In the genomic region with DNA sequence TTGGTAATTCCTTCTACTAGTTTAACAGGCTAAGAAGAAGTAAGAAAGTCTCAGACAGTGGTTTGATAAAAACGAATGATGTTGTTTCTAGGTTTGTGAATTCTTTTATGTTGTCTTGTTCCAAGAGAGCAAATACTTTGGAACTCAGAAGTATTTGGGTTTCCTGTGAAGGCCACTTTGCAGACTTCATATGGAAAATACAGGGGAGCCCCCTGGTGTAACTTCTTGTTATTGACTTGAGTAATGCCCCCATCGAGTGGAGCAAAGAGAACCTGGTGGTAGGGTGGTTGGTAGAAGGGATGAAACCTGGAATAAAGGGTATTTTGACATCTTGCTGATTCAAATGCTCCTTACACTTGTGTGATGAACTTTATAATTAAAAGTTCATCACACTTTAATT, we compare ENCODE assay signal across 19 cellular contexts. TPM values are rescaled to one million over a fixed set of nuclear protein-coding genes. Genes with fewer than 3 reads are reported as not detected.
A peak's percentile ranks its signal among the peaks of the same experiment; 100 is the strongest.
DNase-seq lines count a peak whose midpoint lies in the region; ATAC-seq and TF ChIP-seq lines count a peak whose summit lies in the region.
"Had no signal": no experiment of that assay in that cellular context is flagged by ENCODE, and none has a peak within 500 bp of the region (broad histone marks: within the 10 kb centered on the region; RNA-seq: fewer than 3 reads in every experiment).

No MANE protein-coding gene starts in this region.

- peaks cover 15% of the 10 kb centered on the region for H3K9me3 Mint-ChIP-seq in activated CD4-positive, alpha-beta memory T cell treated with anti-CD3 and anti-CD28 coated beads, Interleukin-2, amount 10 ng/mL, durations not matched to agents 7 days and 5 days

- POLR2A ChIA-PET in activated CD4-positive, alpha-beta memory T cell treated with anti-CD3 and anti-CD28 coated beads, Interleukin-2, amount 10 ng/mL, durations not matched to agents 7 days and 5 days (lab: Charles Lee), result no interaction called here

- DNase-seq in DMS53 (lab: John Stamatoyannopoulos, UW), result peak; percentile 20
- DNase-seq in DMS53 treated with DMSO at 0.1 percent for 48 hours (lab: John Stamatoyannopoulos, UW; ENCODE audit: unreplicated experiment), result no peak
- DNase-seq in M059J (ENCODE audit: low read depth), result peak; percentile 29
- peak; percentile 63 for DNase-seq in iPS-NIHi7 (ENCODE audit: extremely low spot score)
- no peak for DNase-seq in activated CD4-positive, alpha-beta memory T cell treated with anti-CD3 and anti-CD28 coated beads, Interleukin-2, amount 10 ng/mL, durations not matched to agents 7 days and 5 days
- DNase-seq in GF-D8 (lab: John Stamatoyannopoulos, UW), result no peak
- DNase-seq: activated CD4-positive, alpha-beta T cell treated with anti-CD3 and anti-CD28 coated beads, Interleukin-2, amount 10 ng/mL, durations not matched to agents 24 days and 14 days; foreskin fibroblast; islet precursor cell; NCI-H1436; stimulated activated CD4-positive, alpha-beta T cell treated with anti-CD3 and anti-CD28 coated beads, Interleukin-1b, Interleukin-23, amount 100 ng/mL, for 48 hours; T-helper 1 cell; upper lobe of left lung had no signal

- H3K36me3 Mint-ChIP-seq in activated CD4-positive, alpha-beta memory T cell treated with anti-CD3 and anti-CD28 coated beads, Interleukin-2, amount 10 ng/mL, durations not matched to agents 7 days and 5 days (ENCODE audit: low read depth), result no peaks in the 10 kb centered on the region

- H3K4me1 Mint-ChIP-seq in activated CD4-positive, alpha-beta memory T cell treated with anti-CD3 and anti-CD28 coated beads, Interleukin-2, amount 10 ng/mL, durations not matched to agents 7 days and 5 days, result no peaks in the 10 kb centered on the region
- H3K4me1 Mint-ChIP-seq: activated CD4-positive, alpha-beta T cell treated with anti-CD3 and anti-CD28 coated beads, Interleukin-2, amount 10 ng/mL, durations not matched to agents 24 days and 14 days had no signal

- no peak overlapping the region for H3K27ac Mint-ChIP-seq in activated CD4-positive, alpha-beta memory T cell treated with anti-CD3 and anti-CD28 coated beads, Interleukin-2, amount 10 ng/mL, durations not matched to agents 7 days and 5 days
- H3K27ac Mint-ChIP-seq: activated CD4-positive, alpha-beta T cell treated with anti-CD3 and anti-CD28 coated beads, Interleukin-2, amount 10 ng/mL, durations not matched to agents 24 days and 14 days; progenitor cell of endocrine pancreas had no signal

- no peak overlapping the region; the same call in 1 of the 2 replicates for H3K27ac ChIP-seq in VCaP
- H3K27ac ChIP-seq: HL-60, upper lobe of left lung had no signal

- H3K27me3 Mint-ChIP-seq in activated CD4-positive, alpha-beta memory T cell treated with anti-CD3 and anti-CD28 coated beads, Interleukin-2, amount 10 ng/mL, durations not matched to agents 7 days and 5 days, result no peaks in the 10 kb centered on the region
- H3K27me3 Mint-ChIP-seq: activated CD4-positive, alpha-beta T cell treated with anti-CD3 and anti-CD28 coated beads, Interleukin-2, amount 10 ng/mL, durations not matched to agents 24 days and 14 days; progenitor cell of endocrine pancreas had no signal

- CTCF ChIA-PET in activated CD4-positive, alpha-beta memory T cell treated with anti-CD3 and anti-CD28 coated beads, Interleukin-2, amount 10 ng/mL, durations not matched to agents 7 days and 5 days (lab: Charles Lee), result interaction anchor here (1.0 kb wide), 1 partner anchor 14 kb away, joined by 3 read pairs; no protein-coding TSS in a partner anchor

- ATAC-seq in GM21619 (IDR thresholded peaks at IDR 0.05; ENCODE audit: unreplicated experiment), result no peak

- TF ChIP-seq CTCF in VCaP (conservative IDR thresholded peaks at IDR 0.05), result peak; percentile 59

- no peak overlapping the region for H3K4me3 Mint-ChIP-seq in activated CD4-positive, alpha-beta memory T cell treated with anti-CD3 and anti-CD28 coated beads, Interleukin-2, amount 10 ng/mL, durations not matched to agents 7 days and 5 days
- H3K4me3 Mint-ChIP-seq: activated CD4-positive, alpha-beta T cell treated with anti-CD3 and anti-CD28 coated beads, Interleukin-2, amount 10 ng/mL, durations not matched to agents 24 days and 14 days had no signal

RNA-seq across cellular contexts. Expression of a gene that starts 40.0 kb away (rescaled TPM):
- total RNA-seq in M059J (2014; rRNA removed; shearing (Covaris generic)), result not detected in 2 replicates
- not detected for total RNA-seq in activated CD4-positive, alpha-beta memory T cell treated with anti-CD3 and anti-CD28 coated beads, Interleukin-2, amount 10 ng/mL, durations not matched to agents 7 days and 5 days
- total RNA-seq: A172; activated CD4-positive, alpha-beta T cell treated with anti-CD3 and anti-CD28 coated beads, Interleukin-2, amount 10 ng/mL, durations not matched to agents 24 days and 14 days; mucosa of gallbladder; progenitor cell of endocrine pancreas; upper lobe of left lung had no signal

Comparison
In these comparisons a context has a peak if more than half of its experiments do, and no peak if none do; other contexts are left out.
1. DNase-seq: peak in DMS53 (single experiment), M059J (single experiment) and iPS-NIHi7 (single experiment); none in DMS53 treated with DMSO at 0.1 percent for 48 hours (single experiment), activated CD4-positive, alpha-beta memory T cell treated with anti-CD3 and anti-CD28 coated beads, Interleukin-2, amount 10 ng/mL, durations not matched to agents 7 days and 5 days (single experiment) and GF-D8 (single experiment).